In the genomic region with DNA sequence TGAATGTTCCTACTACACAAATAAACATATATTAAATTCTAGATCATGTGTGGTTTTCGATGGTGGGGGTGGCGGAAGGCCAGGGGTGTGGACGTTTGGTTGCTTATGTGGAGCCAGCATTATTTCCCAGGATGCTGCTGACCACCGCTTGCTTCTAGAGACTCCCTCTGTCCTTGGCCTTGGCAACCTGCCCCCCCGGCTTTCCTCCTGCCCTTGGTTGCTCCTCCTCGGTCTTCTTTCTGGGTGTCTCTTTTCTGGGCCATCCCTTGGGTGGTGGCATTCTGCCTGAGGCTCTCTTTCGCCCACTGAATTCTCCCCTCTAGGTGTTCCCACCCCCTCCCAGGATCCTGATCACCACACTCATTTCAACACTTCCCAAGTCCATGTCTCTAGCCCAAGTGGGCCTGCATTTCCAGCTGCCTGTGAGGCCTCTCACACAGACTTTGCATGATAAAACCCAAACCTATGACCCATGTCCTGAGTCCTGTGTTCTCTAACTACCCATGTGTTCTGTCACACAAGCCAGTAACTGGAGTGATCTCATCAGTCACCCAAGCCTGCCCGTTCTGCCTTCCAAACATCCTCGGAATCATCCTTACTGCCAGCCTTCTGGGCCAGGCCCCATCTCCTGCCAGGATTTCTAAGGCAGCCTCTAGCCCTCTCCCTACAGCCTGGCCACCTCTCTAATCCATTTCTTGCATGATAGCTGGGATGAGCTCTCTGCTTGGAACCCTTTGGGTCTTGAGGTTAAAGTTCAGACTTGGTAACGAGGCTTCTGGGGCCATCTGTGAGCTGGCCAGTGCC, we compare ENCODE assay signal across 33 cellular contexts.
DNase-seq lines count a peak whose midpoint lies in the region; ATAC-seq, FAIRE-seq and TF ChIP-seq lines count a peak whose summit lies in the region.
"Had no signal": no experiment of that assay in that cellular context is flagged by ENCODE, and none has a peak within 500 bp of the region (broad histone marks: within the 10 kb centered on the region; RNA-seq: fewer than 3 reads in every experiment).

No MANE protein-coding gene starts in this region.

- H3K4me3 ChIP-seq in HepG2 (replicated peaks in 1 of 3; ENCODE audit: insufficient read depth in 1 of 3, low read depth in 2 of 3, low read length in 3 of 3) = no peak overlapping the region
- no peak overlapping the region for H3K4me3 ChIP-seq in right lobe of liver
- H3K4me3 ChIP-seq in aorta (ENCODE audit: low read length in 2 of 2) = no peak overlapping the region
- H3K4me3 ChIP-seq in effector memory CD4-positive, alpha-beta T cell (ENCODE audit: insufficient read depth, low read depth, low read length, poor library complexity, severe bottlenecking) = no peak overlapping the region
- H3K4me3 ChIP-seq: A549, SJCRH30, smooth muscle cell, thoracic aorta, uterus had no signal

- TF ChIP-seq POLR2A in HepG2 (IDR thresholded peaks at IDR 0.05; ENCODE audit: insufficient read depth in 1 of 2, low read depth in 2 of 2, low read length in 2 of 2) = no peak
- no peak for TF ChIP-seq POLR2A in right lobe of liver (IDR thresholded peaks at IDR 0.05)

- no peaks in the 10 kb centered on the region for H3K9me3 Mint-ChIP-seq in endothelial cell (ENCODE audit: unreplicated experiment)
- H3K9me3 Mint-ChIP-seq: activated naive CD8-positive, alpha-beta T cell treated with anti-CD3 and anti-CD28 coated beads, Interleukin-2, amount 10 ng/mL, durations not matched to agents 7 days and 5 days; naive B cell; stimulated activated naive CD8-positive, alpha-beta T cell treated with anti-CD3 and anti-CD28 coated beads, Interleukin-15, Interleukin-2, amounts not matched to agents 100 ng/mL and 50 ng/mL, for 24 hours; WTC11 had no signal

- no peaks in the 10 kb centered on the region for H4K20me1 ChIP-seq in HepG2 (ENCODE audit: insufficient read depth, low read length)

- peak overlapping the region; percentile 58 for H3K4me3 Mint-ChIP-seq in endothelial cell (ENCODE audit: unreplicated experiment)
- H3K4me3 Mint-ChIP-seq: activated naive CD8-positive, alpha-beta T cell treated with anti-CD3 and anti-CD28 coated beads, Interleukin-2, amount 10 ng/mL, durations not matched to agents 7 days and 5 days; CD4-positive, CD25-positive, alpha-beta regulatory T cell; stimulated activated naive CD8-positive, alpha-beta T cell treated with anti-CD3 and anti-CD28 coated beads, Interleukin-15, Interleukin-2, amounts not matched to agents 100 ng/mL and 50 ng/mL, for 24 hours; WTC11 had no signal

- in situ Hi-C loops in HepG2 (cut with HindIII; ENCODE audit: extremely low pct_ligation_motif_present, low pct_unique_long_range_greater_than_20kb) = no loop called here

- H3K27me3 Mint-ChIP-seq in endothelial cell (ENCODE audit: unreplicated experiment) = peaks cover 6% of the 10 kb centered on the region
- H3K27me3 Mint-ChIP-seq: activated naive CD8-positive, alpha-beta T cell treated with anti-CD3 and anti-CD28 coated beads, Interleukin-2, amount 10 ng/mL, durations not matched to agents 7 days and 5 days; CD4-positive, CD25-positive, alpha-beta regulatory T cell; naive B cell; stimulated activated naive CD8-positive, alpha-beta T cell treated with anti-CD3 and anti-CD28 coated beads, Interleukin-15, Interleukin-2, amounts not matched to agents 100 ng/mL and 50 ng/mL, for 24 hours had no signal

- H3K9me3 ChIP-seq in HepG2 (ENCODE audit: low read length) (no peaks in the 10 kb centered on the region), right lobe of liver (no peaks in the 10 kb centered on the region), aorta (ENCODE audit: control insufficient read depth, low read length) (no peaks in the 10 kb centered on the region)
- no peaks in the 10 kb centered on the region for H3K9me3 ChIP-seq in effector memory CD4-positive, alpha-beta T cell (ENCODE audit: control insufficient read depth, low read length)
- H3K9me3 ChIP-seq: A549, SJCRH30, thoracic aorta, uterus had no signal

- peaks cover 4% of the 10 kb centered on the region for H3K4me1 Mint-ChIP-seq in endothelial cell (ENCODE audit: unreplicated experiment)
- H3K4me1 Mint-ChIP-seq: activated naive CD8-positive, alpha-beta T cell treated with anti-CD3 and anti-CD28 coated beads, Interleukin-2, amount 10 ng/mL, durations not matched to agents 7 days and 5 days had no signal

- H3K27ac Mint-ChIP-seq in endothelial cell (ENCODE audit: unreplicated experiment) = no peak overlapping the region
- H3K27ac Mint-ChIP-seq: activated naive CD8-positive, alpha-beta T cell treated with anti-CD3 and anti-CD28 coated beads, Interleukin-2, amount 10 ng/mL, durations not matched to agents 7 days and 5 days; stimulated activated naive CD8-positive, alpha-beta T cell treated with anti-CD3 and anti-CD28 coated beads, Interleukin-15, Interleukin-2, amounts not matched to agents 100 ng/mL and 50 ng/mL, for 24 hours; WTC11 had no signal

- H2AFZ ChIP-seq in HepG2 (ENCODE audit: low read length) = no peak overlapping the region

- peaks cover 5 to 35% of the 10 kb centered on the region in 2 experiments for H3K36me3 ChIP-seq in HepG2 (replicated peaks in 1 of 2; ENCODE audit: control insufficient read depth in 1 of 2, insufficient read depth in 2 of 2, low read length in 2 of 2)
- peaks cover 0 to 2% (median 0%) of the 10 kb centered on the region in 4 donors for H3K36me3 ChIP-seq in right lobe of liver
- peaks cover 0 to 2% of the 10 kb centered on the region in 2 donors for H3K36me3 ChIP-seq in aorta (ENCODE audit: control insufficient read depth in 1 of 2, insufficient read depth in 2 of 2, low read length in 1 of 2)
- peaks cover 11% of the 10 kb centered on the region for H3K36me3 ChIP-seq in effector memory CD4-positive, alpha-beta T cell (ENCODE audit: control insufficient read depth, insufficient read depth, low read length)
- H3K36me3 ChIP-seq: SJCRH30, uterus had no signal

- no peak overlapping the region for H3K9ac ChIP-seq in HepG2 (ENCODE audit: insufficient read depth, low read depth, low read length)

- H3K4me1 ChIP-seq in HepG2 (ENCODE audit: insufficient read depth, low read length) (peaks cover 13% of the 10 kb centered on the region), right lobe of liver (peaks cover 0 to 3% (median under 1%) of the 10 kb centered on the region in 4 donors), aorta (ENCODE audit: control insufficient read depth in 1 of 2, insufficient read depth in 2 of 2, low read length in 2 of 2) (no peaks in the 10 kb centered on the region)
- no peaks in the 10 kb centered on the region for H3K4me1 ChIP-seq in effector memory CD4-positive, alpha-beta T cell (ENCODE audit: control insufficient read depth, insufficient read depth, low read length, poor library complexity, severe bottlenecking)
- H3K4me1 ChIP-seq: A549, SJCRH30, uterus had no signal

- DNase-seq in HepG2 (ENCODE audit: low spot score) (no peak), right lobe of liver (no peak), endothelial cell (ENCODE audit: low spot score) (no peak), medulla oblongata (ENCODE audit: extremely low spot score) (peak; percentile 74), aorta (no peak), omental fat pad (ENCODE audit: low spot score) (no peak)
- DNase-seq in effector memory CD4-positive, alpha-beta T cell = no peak
- DNase-seq: activated CD4-positive, alpha-beta T cell treated with anti-CD3 and anti-CD28 coated beads, Interleukin-2, amount 50 U/mL, for 1 hour; activated effector memory CD4-positive, alpha-beta T cell treated with anti-CD3 and anti-CD28 coated beads, Interleukin-2, amount 50 U/mL, for 16 hours; activated naive CD8-positive, alpha-beta T cell treated with anti-CD3 and anti-CD28 coated beads, Interleukin-2, amount 10 ng/mL, durations not matched to agents 7 days and 5 days; activated T-cell treated with anti-CD3 and anti-CD28 coated beads, Interleukin-2, amount 50 U/mL, for 1 hour; CD4-positive, CD25-positive, alpha-beta regulatory T cell; central memory CD4-positive, alpha-beta T cell; midbrain; naive B cell; NCI-H1092; NCI-H187; NCI-H446 treated with DMSO at 0.1 percent for 48 hours; NCI-H774; nucleus accumbens; SJCRH30; stimulated activated CD4-positive, alpha-beta T cell treated with anti-CD3 and anti-CD28 coated beads, Interleukin-1b, Interleukin-23, amount 100 ng/mL, for 48 hours; T1000; uterus had no signal

- H3K79me2 ChIP-seq in HepG2 (ENCODE audit: insufficient read depth, low read length) = no peaks in the 10 kb centered on the region

- CTCF ChIA-PET in HepG2 (lab: Yijun Ruan, JAX; ENCODE audit: low intra/inter-chr PET ratio, low total read pairs) = no interaction called here

- no peak for TF ChIP-seq RAD21 in HepG2 (CRISPR knock-in tag; IDR thresholded peaks at IDR 0.05)

- no TSS peak for BruUV-seq in HepG2 (replicated peaks; lab: Mats Ljungman, UMichigan)

- 90% methylated on average over 10 of the region's 10 CpGs for WGBS in HepG2 (ENCODE audit: low lambda C conversion rate)
- WGBS in right lobe of liver (ENCODE audit: insufficient coverage, low coverage, low lambda C conversion rate, missing lambda C conversion rate) = 80% methylated on average over 8 of the region's 10 CpGs
- WGBS in aorta, 2 donors = 64 to 67% methylated on average over 10 of the region's 10 CpGs

- intact Hi-C loops in HepG2 (cut with micrococcal nuclease; ENCODE audit: unreplicated experiment) = loop anchor here (1.0 kb wide), 1 partner anchor 12 kb away; no protein-coding TSS in a partner anchor
- intact Hi-C loops in right lobe of liver (cut with DNase I) = no loop called here
- intact Hi-C loops in aorta (cut with DNase I) = no loop called here

- H3K36me3 Mint-ChIP-seq in endothelial cell (ENCODE audit: low read depth, unreplicated experiment) = peaks cover 38% of the 10 kb centered on the region
- H3K36me3 Mint-ChIP-seq: naive B cell had no signal

- H3K27me3 ChIP-seq in HepG2 (ENCODE audit: control insufficient read depth in 1 of 2, insufficient read depth in 2 of 2, low read length in 2 of 2) = no peaks in the 10 kb centered on the region
- no peaks in the 10 kb centered on the region for H3K27me3 ChIP-seq in right lobe of liver
- H3K27me3 ChIP-seq in aorta (ENCODE audit: control insufficient read depth in 1 of 2, insufficient read depth in 2 of 2, low read length in 1 of 2) = no peaks in the 10 kb centered on the region
- H3K27me3 ChIP-seq in effector memory CD4-positive, alpha-beta T cell (replicated peaks; ENCODE audit: control insufficient read depth, insufficient read depth, low read length, poor library complexity, severe bottlenecking) = no peaks in the 10 kb centered on the region
- H3K27me3 ChIP-seq: SJCRH30, uterus had no signal

- POLR2A ChIA-PET in HepG2 (lab: Yijun Ruan, JAX) = interaction anchor here (2.0 kb wide), 1 partner anchor 71 kb away, joined by 6 read pairs; a partner anchor contains a TSS

- TF ChIP-seq EP300 in HepG2 (IDR thresholded peaks at IDR 0.05; ENCODE audit: low read depth in 2 of 2, low read length in 2 of 2) (no peak), HepG2 (CRISPR knock-in tag; IDR thresholded peaks at IDR 0.05; ENCODE audit: borderline replicate concordance) (no peak)

- no peak for ATAC-seq in HepG2
- no peak for ATAC-seq in right lobe of liver
- ATAC-seq in aorta (ENCODE audit: low FRiP score) = peak; percentile 36
- ATAC-seq in omental fat pad (ENCODE audit: low FRiP score) = no peak
- ATAC-seq in GM19395 (IDR thresholded peaks at IDR 0.05; ENCODE audit: unreplicated experiment) = no peak
- ATAC-seq: WTC11 had no signal

- TF ChIP-seq CTCF in HepG2 (CRISPR knock-in tag; IDR thresholded peaks at IDR 0.05) (no peak), right lobe of liver (IDR thresholded peaks at IDR 0.05) (no peak), endothelial cell (IDR thresholded peaks at IDR 0.05; ENCODE audit: unreplicated experiment) (no peak), omental fat pad (IDR thresholded peaks at IDR 0.05) (no peak)

- H3K4me2 ChIP-seq in HepG2 (ENCODE audit: low read depth, low read length) = no peak overlapping the region
- H3K4me2 ChIP-seq: A549, smooth muscle cell had no signal

- H3K27ac ChIP-seq in HepG2 (ENCODE audit: extremely low read length, insufficient read depth, low read length) (no peak overlapping the region), right lobe of liver (no peak overlapping the region), aorta (ENCODE audit: low read depth in 1 of 2, low read length in 2 of 2) (no peak overlapping the region)
- H3K27ac ChIP-seq in effector memory CD4-positive, alpha-beta T cell (ENCODE audit: insufficient read depth, low read length, poor library complexity, severe bottlenecking) = no peak overlapping the region
- H3K27ac ChIP-seq: A549, SJCRH30, thoracic aorta, uterus had no signal

- no peak for FAIRE-seq in HepG2 (lab: Jason Lieb, UNC)
- FAIRE-seq: A549, GM19239, H1, RCC 7860 had no signal
